Comparison of ENCODE assay signal across 25 cellular contexts in the genomic region with DNA sequence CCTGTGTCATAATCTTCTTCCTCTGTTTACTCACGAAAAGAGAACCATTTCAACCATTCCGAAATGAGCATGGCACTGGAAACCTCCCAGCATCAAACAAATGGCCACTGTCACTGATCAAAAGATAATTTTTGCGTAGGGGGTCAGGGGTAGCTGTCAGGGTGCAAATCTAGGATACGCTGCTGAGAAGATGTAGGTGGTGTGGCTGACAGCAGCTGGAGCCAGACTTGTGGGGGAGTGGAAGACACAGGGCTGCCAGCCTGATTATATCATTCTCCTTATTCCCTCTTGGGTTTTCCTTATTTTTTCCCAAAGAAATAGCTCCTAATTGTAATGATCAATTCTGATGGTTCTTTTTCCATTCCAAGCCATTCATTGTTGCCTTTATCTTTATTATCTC.
A peak's percentile ranks its signal among the peaks of the same experiment; 100 is the strongest.
DNase-seq lines count a peak whose midpoint lies in the region; ATAC-seq lines count a peak whose summit lies in the region.
"Had no signal": no experiment of that assay in that cellular context is flagged by ENCODE, and none has a peak within 500 bp of the region (broad histone marks: within the 10 kb centered on the region; RNA-seq: fewer than 3 reads in every experiment).

No MANE protein-coding gene starts in this region.

- H3K27ac Mint-ChIP-seq in activated T-cell treated with anti-CD3 and anti-CD28 coated beads, Interleukin-2, amount 50 U/mL, for 72 hours = peak overlapping the region; percentile 73
- H3K27ac Mint-ChIP-seq in activated T-cell treated with anti-CD3 and anti-CD28 coated beads, Interleukin-2, amount 50 U/mL, for 24 hours = no peak overlapping the region
- H3K27ac Mint-ChIP-seq: B cell; CD8-positive, alpha-beta T cell had no signal

- no peak overlapping the region for H3K27ac ChIP-seq in substantia nigra (ENCODE audit: low read depth, low read length, poor library complexity, severe bottlenecking)
- H3K27ac ChIP-seq: 22Rv1, C4-2B, KMS-11, RWPE1 had no signal

- no peaks in the 10 kb centered on the region for H3K36me3 Mint-ChIP-seq in activated T-cell treated with anti-CD3 and anti-CD28 coated beads, Interleukin-2, amount 50 U/mL, for 72 hours (ENCODE audit: insufficient read depth in 2 of 2)
- no peaks in the 10 kb centered on the region for H3K36me3 Mint-ChIP-seq in activated T-cell treated with anti-CD3 and anti-CD28 coated beads, Interleukin-2, amount 50 U/mL, for 24 hours (ENCODE audit: low read depth)
- H3K36me3 Mint-ChIP-seq: CD8-positive, alpha-beta T cell had no signal

- no peak for DNase-seq in activated T-cell treated with anti-CD3 and anti-CD28 coated beads, Interleukin-2, amount 50 U/mL, for 72 hours
- DNase-seq in activated T-cell treated with anti-CD3 and anti-CD28 coated beads, Interleukin-2, amount 50 U/mL, for 24 hours = no peak
- DNase-seq in occipital lobe (lab: John Stamatoyannopoulos, UW) (peak; percentile 5), superior temporal gyrus (ENCODE audit: extremely low spot score) (peak; percentile 32), substantia nigra (lab: John Stamatoyannopoulos, UW) (no peak), posterior vena cava (ENCODE audit: low spot score) (no peak)
- no peak for DNase-seq in activated CD4-positive, alpha-beta T cell treated with anti-CD3 and anti-CD28 coated beads, Interleukin-2, amount 50 U/mL, for 48 hours
- DNase-seq: Caco-2; CD8-positive, alpha-beta T cell; IMR-90; MM.1S; NCI-H1048; NCI-H1417; NCI-H1694; NCI-H2029 treated with DMSO at 0.1 percent for 48 hours; NCI-H526 treated with DMSO at 0.1 percent for 48 hours; SHP77 had no signal

- H3K4me1 Mint-ChIP-seq in activated T-cell treated with anti-CD3 and anti-CD28 coated beads, Interleukin-2, amount 50 U/mL, for 72 hours (ENCODE audit: low read depth) = no peaks in the 10 kb centered on the region
- H3K4me1 Mint-ChIP-seq in activated T-cell treated with anti-CD3 and anti-CD28 coated beads, Interleukin-2, amount 50 U/mL, for 24 hours (ENCODE audit: low read depth) = no peaks in the 10 kb centered on the region
- H3K4me1 Mint-ChIP-seq: B cell had no signal

- intact Hi-C loops in posterior vena cava (cut with DNase I) = no loop called here

- peaks cover 2 to 3% of the 10 kb centered on the region in 2 donors for H3K9me3 Mint-ChIP-seq in activated T-cell treated with anti-CD3 and anti-CD28 coated beads, Interleukin-2, amount 50 U/mL, for 72 hours
- peaks cover 6% of the 10 kb centered on the region for H3K9me3 Mint-ChIP-seq in activated T-cell treated with anti-CD3 and anti-CD28 coated beads, Interleukin-2, amount 50 U/mL, for 24 hours

- H3K27me3 Mint-ChIP-seq in activated T-cell treated with anti-CD3 and anti-CD28 coated beads, Interleukin-2, amount 50 U/mL, for 72 hours (ENCODE audit: low read depth) = no peaks in the 10 kb centered on the region
- H3K27me3 Mint-ChIP-seq in activated T-cell treated with anti-CD3 and anti-CD28 coated beads, Interleukin-2, amount 50 U/mL, for 24 hours = no peaks in the 10 kb centered on the region
- H3K27me3 Mint-ChIP-seq: B cell had no signal

- no peak overlapping the region for H3K4me3 Mint-ChIP-seq in activated T-cell treated with anti-CD3 and anti-CD28 coated beads, Interleukin-2, amount 50 U/mL, for 72 hours
- no peak overlapping the region for H3K4me3 Mint-ChIP-seq in activated T-cell treated with anti-CD3 and anti-CD28 coated beads, Interleukin-2, amount 50 U/mL, for 24 hours
- H3K4me3 Mint-ChIP-seq: B cell; CD8-positive, alpha-beta T cell had no signal

- ATAC-seq in activated T-cell treated with anti-CD3 and anti-CD28 coated beads, Interleukin-2, amount 50 U/mL, for 72 hours (replicated peaks in 1 of 2) = no peak
- no peak for ATAC-seq in HG02885 (IDR thresholded peaks at IDR 0.05; ENCODE audit: poor library complexity, unreplicated experiment)
- ATAC-seq: CD8-positive, alpha-beta T cell; HCT116; Panc1 had no signal

Comparison
In these comparisons a context has a peak if more than half of its experiments do, and no peak if none do; other contexts are left out.
1. DNase-seq: peak in occipital lobe (single experiment) and superior temporal gyrus (single experiment); none in activated T-cell treated with anti-CD3 and anti-CD28 coated beads, Interleukin-2, amount 50 U/mL, for 72 hours (0 of 2), activated T-cell treated with anti-CD3 and anti-CD28 coated beads, Interleukin-2, amount 50 U/mL, for 24 hours (single experiment), substantia nigra (0 of 49), activated CD4-positive, alpha-beta T cell treated with anti-CD3 and anti-CD28 coated beads, Interleukin-2, amount 50 U/mL, for 48 hours (0 of 2) and posterior vena cava (single experiment).